In genomic region chr9:6907772-6908381, GRCh38 we compare ENCODE assay signal across 8 cellular contexts.
DNase-seq lines count a peak whose midpoint lies in the region; ATAC-seq, FAIRE-seq and TF ChIP-seq lines count a peak whose summit lies in the region.

No MANE protein-coding gene starts in this region.

- no peak overlapping the region for H4K5ac ChIP-seq in mesendoderm (ENCODE audit: low read length)

- H3K4ac ChIP-seq in mesendoderm (ENCODE audit: low read depth, low read length): no peak overlapping the region

- H3K36me3 ChIP-seq in GM12878 (ENCODE audit: control insufficient read depth in 2 of 2, insufficient read depth in 2 of 2, low read length in 1 of 2): no peaks in the 10 kb centered on the region; a peak in 1 of 4 replicates
- no peaks in the 10 kb centered on the region for H3K36me3 ChIP-seq in mesendoderm (ENCODE audit: control insufficient read depth, insufficient read depth, low read length)

- H2BK15ac ChIP-seq in mesendoderm (replicated peaks; ENCODE audit: low read depth): no peak overlapping the region

- H3K4me1 ChIP-seq in GM12878 (ENCODE audit: control insufficient read depth, insufficient read depth, low read length) (no peaks in the 10 kb centered on the region), mesendoderm (ENCODE audit: control insufficient read depth, low read depth, low read length) (no peaks in the 10 kb centered on the region)

- peaks cover 7% of the 10 kb centered on the region for H3K4me1 Mint-ChIP-seq in activated CD4-positive, alpha-beta T cell treated with anti-CD3 and anti-CD28 coated beads, Interleukin-2, amount 10 ng/mL, durations not matched to agents 7 days and 5 days

- no peak overlapping the region for H2BK5ac ChIP-seq in mesendoderm (ENCODE audit: low read length)

- no peak overlapping the region for H3K56ac ChIP-seq in mesendoderm (ENCODE audit: low read length)

- H4K20me1 ChIP-seq in GM12878 (ENCODE audit: control insufficient read depth, insufficient read depth): no peaks in the 10 kb centered on the region

- peak; percentile 35 to 47 (median 42); a peak in 4 of 6 replicates for TF ChIP-seq CTCF in GM12878 (IDR thresholded peaks at IDR 0.05 in 2 of 3, conservative IDR thresholded peaks at IDR 0.05 in 1 of 3; ENCODE audit: control insufficient read depth in 2 of 3, extremely low read depth in 1 of 3, insufficient read depth in 1 of 3, low read depth in 3 of 3, low read length in 3 of 3)

- RAD21 ChIA-PET in GM12878 (lab: Charles Lee; ENCODE audit: unreplicated experiment): interaction anchor here (1.4 to 2.2 kb wide), 2 partner anchors 81 to 626 kb away, joined by 3 to 11 read pairs; no protein-coding TSS in a partner anchor

- SMC1A ChIA-PET in GM12878 (lab: Charles Lee; ENCODE audit: uncharacterized antibody, unreplicated experiment): interaction anchor here (2.3 kb wide), 1 partner anchor 10 kb away, joined by 11 read pairs; no protein-coding TSS in a partner anchor

- in situ Hi-C loops in GM12878 (cut with MboI): loop anchor here (25.0 kb wide), 2 partner anchors 629 to 879 kb away; partner anchors contain the start of gene DMAC1

- no peaks in the 10 kb centered on the region for H3K79me2 ChIP-seq in GM12878 (ENCODE audit: control insufficient read depth, insufficient read depth, low read length)
- no peaks in the 10 kb centered on the region for H3K79me2 ChIP-seq in mesendoderm (ENCODE audit: control insufficient read depth, insufficient read depth, low read length)

- no TSS peak for BruUV-seq in GM12878 (replicated peaks; lab: Mats Ljungman, UMichigan)

- intact Hi-C loops in GM12878 (cut with micrococcal nuclease; ENCODE audit: unreplicated experiment): loop anchor here (5.0 kb wide), 1 partner anchor 629 kb away; no protein-coding TSS in a partner anchor

- H3K79me1 ChIP-seq in mesendoderm (ENCODE audit: low read length): no peaks in the 10 kb centered on the region

- no peak for FAIRE-seq in GM12878 (lab: Jason Lieb, UNC)

- H3K23ac ChIP-seq in mesendoderm (ENCODE audit: low read length): no peak overlapping the region

- POLR2A ChIA-PET in GM12878 (lab: Charles Lee): no interaction called here
- POLR2A ChIA-PET in activated CD4-positive, alpha-beta T cell treated with anti-CD3 and anti-CD28 coated beads, Interleukin-2, amount 10 ng/mL, durations not matched to agents 7 days and 5 days (lab: Charles Lee): no interaction called here

- ATAC-seq in GM12878 (0 out of 3 replicates have a peak, but pooled peaks have one; percentile 17), GM21390 (IDR thresholded peaks at IDR 0.05; ENCODE audit: unreplicated experiment) (no peak), GM19324 (IDR thresholded peaks at IDR 0.05; ENCODE audit: low FRiP score, unreplicated experiment) (no peak)

- H4K8ac ChIP-seq in mesendoderm (ENCODE audit: low read depth, low read length): no peak overlapping the region

- H2BK120ac ChIP-seq in mesendoderm (ENCODE audit: low read depth, low read length): no peak overlapping the region

- H3K4me2 ChIP-seq in GM12878 (ENCODE audit: control insufficient read depth, insufficient read depth) (no peak overlapping the region), mesendoderm (ENCODE audit: low read length) (no peak overlapping the region)

- no peak overlapping the region for H3K27ac Mint-ChIP-seq in activated CD4-positive, alpha-beta T cell treated with anti-CD3 and anti-CD28 coated beads, Interleukin-2, amount 10 ng/mL, durations not matched to agents 7 days and 5 days

- H3K27me3 Mint-ChIP-seq in activated CD4-positive, alpha-beta T cell treated with anti-CD3 and anti-CD28 coated beads, Interleukin-2, amount 10 ng/mL, durations not matched to agents 7 days and 5 days: no peaks in the 10 kb centered on the region

- H3K27me3 ChIP-seq in GM12878 (replicated peaks in 1 of 2; ENCODE audit: control insufficient read depth in 2 of 2, insufficient read depth in 2 of 2, low read length in 1 of 2) (no peaks in the 10 kb centered on the region), mesendoderm (ENCODE audit: insufficient read depth, low read length, poor library complexity) (no peaks in the 10 kb centered on the region)

- H3K4me3 ChIP-seq in GM12878 (no peak overlapping the region), mesendoderm (ENCODE audit: low read length) (no peak overlapping the region)

- H3K9ac ChIP-seq in GM12878 (ENCODE audit: control insufficient read depth, insufficient read depth, low read length) (no peak overlapping the region), mesendoderm (ENCODE audit: low read length) (no peak overlapping the region)

- no peak for TF ChIP-seq POLR2A in GM12878 (IDR thresholded peaks at IDR 0.05; ENCODE audit: low read depth, low read length)

- no peak overlapping the region for H2AK5ac ChIP-seq in mesendoderm (ENCODE audit: low read length)

- no peak overlapping the region for H2AFZ ChIP-seq in GM12878 (ENCODE audit: control insufficient read depth, low read depth, low read length)

- no peak overlapping the region for H3K4me3 Mint-ChIP-seq in activated CD4-positive, alpha-beta T cell treated with anti-CD3 and anti-CD28 coated beads, Interleukin-2, amount 10 ng/mL, durations not matched to agents 7 days and 5 days

- peaks cover 4% of the 10 kb centered on the region for H3K36me3 Mint-ChIP-seq in activated CD4-positive, alpha-beta T cell treated with anti-CD3 and anti-CD28 coated beads, Interleukin-2, amount 10 ng/mL, durations not matched to agents 7 days and 5 days (ENCODE audit: low read depth)

- DNase-seq in DMS 273 (lab: John Stamatoyannopoulos, UW; ENCODE audit: unreplicated experiment) (peak; percentile 67), LHCN-M2 (ENCODE audit: low read depth) (peak; percentile 42), GM12878 (ENCODE audit: low read depth, low spot score) (no peak), mesendoderm (peak; percentile 40), Ammon's horn (ENCODE audit: low spot score) (no peak)
- no peak for DNase-seq in activated CD4-positive, alpha-beta T cell treated with anti-CD3 and anti-CD28 coated beads, Interleukin-2, amount 10 ng/mL, durations not matched to agents 7 days and 5 days

- CTCF ChIA-PET in GM12878 (lab: Yijun Ruan, JAX): interaction anchor here (0.6 to 1.5 kb wide), 3 partner anchors 18 to 141 kb away, joined by 3 to 4 read pairs (median 3); no protein-coding TSS in a partner anchor
- CTCF ChIA-PET in activated CD4-positive, alpha-beta T cell treated with anti-CD3 and anti-CD28 coated beads, Interleukin-2, amount 10 ng/mL, durations not matched to agents 7 days and 5 days (lab: Charles Lee): interaction anchor here (0.9 kb wide), 1 partner anchor 11 kb away, joined by 3 read pairs; no protein-coding TSS in a partner anchor

- H3K27ac ChIP-seq in GM12878 (ENCODE audit: control insufficient read depth, insufficient read depth) (no peak overlapping the region), mesendoderm (ENCODE audit: low read depth, low read length) (no peak overlapping the region)

- no peak overlapping the region for H3K18ac ChIP-seq in mesendoderm (ENCODE audit: low read length)

- no peaks in the 10 kb centered on the region for H3K9me3 ChIP-seq in GM12878 (replicated peaks; ENCODE audit: control insufficient read depth, insufficient read depth, low read length)

- H3K9me3 Mint-ChIP-seq in activated CD4-positive, alpha-beta T cell treated with anti-CD3 and anti-CD28 coated beads, Interleukin-2, amount 10 ng/mL, durations not matched to agents 7 days and 5 days: no peaks in the 10 kb centered on the region

- WGBS in GM12878 (ENCODE audit: insufficient coverage, insufficient replicate concordance, low lambda C conversion rate, missing lambda C conversion rate): 97% methylated on average over 4 of the region's 4 CpGs
- 100% methylated on average over 1 of the region's 4 CpGs for WGBS in mesendoderm (ENCODE audit: extremely low coverage, insufficient coverage, low lambda C conversion rate)

- no peak for TF ChIP-seq EP300 in GM12878 (IDR thresholded peaks at IDR 0.05; ENCODE audit: borderline replicate concordance in 1 of 2, control insufficient read depth in 1 of 2, low read depth in 2 of 2, low read length in 2 of 2)

- peak; percentile 66 for TF ChIP-seq RAD21 in GM12878 (IDR thresholded peaks at IDR 0.05; ENCODE audit: insufficient read depth, low read depth, low read length)

TF ChIP-seq in GM12878, 131 proteins besides CTCF, POLR2A, EP300 and RAD21:
- TF ChIP-seq SMC3 (IDR thresholded peaks at IDR 0.05; ENCODE audit: borderline replicate concordance, low read length) (peak; percentile 16; the same call in 1 of the 2 replicates), ESRRA (IDR thresholded peaks at IDR 0.05; ENCODE audit: low read length) (no peak), EGR1 (IDR thresholded peaks at IDR 0.05; ENCODE audit: borderline replicate concordance in 1 of 2, low read depth in 2 of 2, low read length in 2 of 2) (no peak)

Comparison
In these comparisons a context has a peak if more than half of its experiments do, and no peak if none do; other contexts are left out.
1. DNase-seq: peak in DMS 273 (single experiment), LHCN-M2 (single experiment) and mesendoderm (single experiment); none in GM12878 (single experiment), activated CD4-positive, alpha-beta T cell treated with anti-CD3 and anti-CD28 coated beads, Interleukin-2, amount 10 ng/mL, durations not matched to agents 7 days and 5 days (single experiment) and Ammon's horn (single experiment).